ENCODE assay signal across 8 cellular contexts in the genomic region with DNA sequence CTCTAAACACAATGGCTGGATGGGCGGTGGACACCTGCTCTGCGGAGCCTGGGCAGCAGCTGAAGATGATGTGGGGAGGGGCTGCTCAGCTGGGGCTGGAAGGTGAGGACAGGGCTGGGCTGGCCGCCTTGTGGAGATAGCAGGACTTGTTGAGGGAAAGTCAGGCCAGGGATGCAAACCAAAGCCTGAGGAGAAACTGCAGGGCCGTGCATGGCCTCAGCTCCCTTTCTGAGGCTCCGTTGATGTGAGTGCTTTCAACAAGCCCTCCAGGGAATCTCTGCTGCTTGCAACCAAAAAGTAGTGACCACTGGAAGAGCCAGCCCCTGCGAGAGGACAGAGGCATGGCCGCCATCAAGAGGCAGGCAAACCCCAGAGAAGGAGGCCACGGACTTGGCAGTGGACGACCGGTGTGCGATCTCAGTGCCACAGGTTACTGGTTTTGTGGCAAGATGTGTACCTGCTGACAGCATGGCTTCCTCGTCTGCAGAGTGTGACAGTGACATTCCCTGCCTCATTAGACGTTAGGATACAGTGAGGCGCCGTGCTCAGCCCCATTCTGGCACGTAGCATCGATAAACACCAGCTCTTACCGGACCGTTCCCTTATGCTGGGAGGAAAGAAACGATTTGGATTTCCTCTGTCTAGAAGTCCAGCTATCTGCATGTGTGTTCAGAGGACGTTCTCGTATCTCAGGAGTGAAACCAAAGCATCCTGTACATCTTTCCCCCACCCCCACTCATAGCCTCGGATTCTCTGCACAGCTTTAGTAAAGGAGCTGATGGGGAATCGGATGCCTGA. TPM values are rescaled to one million over a fixed set of nuclear protein-coding genes. Genes with fewer than 3 reads are reported as not detected.
DNase-seq lines count a peak whose midpoint lies in the region; ATAC-seq and TF ChIP-seq lines count a peak whose summit lies in the region.

No MANE protein-coding gene starts in this region.

- H3K27ac ChIP-seq in SK-N-SH (ENCODE audit: low read depth in 2 of 2, low read length in 1 of 2) (no peak overlapping the region), stomach (peak overlapping the region in 4 of 5 donors; percentile 45 to 80 (median 74))

- POLR2A ChIA-PET in SK-N-SH (lab: Yijun Ruan, JAX) = interaction anchor here (1.0 to 1.2 kb wide), 2 partner anchors 17 to 37 kb away, joined by 3 to 4 read pairs; no protein-coding TSS in a partner anchor
- POLR2A ChIA-PET in activated CD8-positive, alpha-beta T cell treated with anti-CD3 and anti-CD28 coated beads, Interleukin-2, amount 10 ng/mL, durations not matched to agents 7 days and 5 days (lab: Charles Lee) = no interaction called here

- peak overlapping the region; percentile 67 for H3K4me3 Mint-ChIP-seq in activated CD8-positive, alpha-beta T cell treated with anti-CD3 and anti-CD28 coated beads, Interleukin-2, amount 10 ng/mL, durations not matched to agents 7 days and 5 days
- peak overlapping the region; percentile 77 to 86 (median 85) for H3K4me3 Mint-ChIP-seq in immature natural killer cell

- TF ChIP-seq CTCF in SK-N-SH (IDR thresholded peaks at IDR 0.05) (no peak), stomach (IDR thresholded peaks at IDR 0.05) (no peak)

- intact Hi-C loops in stomach (cut with DNase I; ENCODE audit: low total_unique reads) = no loop called here

- H2AFZ ChIP-seq in SK-N-SH (ENCODE audit: low read depth) = peak overlapping the region; percentile 67; the same call in 1 of the 2 replicates

- ATAC-seq in SK-N-SH treated with all-trans-retinoic acid at 6 μM for 48 hours (no peak), GM21528 (IDR thresholded peaks at IDR 0.05; ENCODE audit: low FRiP score, unreplicated experiment) (no peak), GM21529 (IDR thresholded peaks at IDR 0.05; ENCODE audit: unreplicated experiment) (no peak)
- no peak for ATAC-seq in activated CD8-positive, alpha-beta T cell treated with anti-CD3 and anti-CD28 coated beads, Interleukin-2, amount 10 ng/mL, durations not matched to agents 7 days and 5 days

- H3K4me1 ChIP-seq in SK-N-SH (ENCODE audit: control insufficient read depth in 1 of 2, insufficient read depth in 2 of 2, low read depth in 1 of 2, low read length in 1 of 2) (peaks cover 0 to 11% of the 10 kb centered on the region in 2 experiments; a peak in 1 of 4 replicates), stomach (peaks cover 6 to 27% (median 17%) of the 10 kb centered on the region in 4 donors)

- H3K36me3 Mint-ChIP-seq in activated CD8-positive, alpha-beta T cell treated with anti-CD3 and anti-CD28 coated beads, Interleukin-2, amount 10 ng/mL, durations not matched to agents 7 days and 5 days (ENCODE audit: low read depth) = peaks cover 2% of the 10 kb centered on the region
- no peaks in the 10 kb centered on the region for H3K36me3 Mint-ChIP-seq in immature natural killer cell

- H3K9ac ChIP-seq in SK-N-SH = no peak overlapping the region

- H4K20me1 ChIP-seq in SK-N-SH (ENCODE audit: insufficient read depth) = no peaks in the 10 kb centered on the region

- TF ChIP-seq EP300 in SK-N-SH (IDR thresholded peaks at IDR 0.05; ENCODE audit: borderline replicate concordance in 1 of 2, low read depth in 1 of 2, low read length in 1 of 2) = no peak
- no peak for TF ChIP-seq EP300 in stomach (IDR thresholded peaks at IDR 0.05)

- peaks cover 46% of the 10 kb centered on the region for H3K27me3 Mint-ChIP-seq in activated CD8-positive, alpha-beta T cell treated with anti-CD3 and anti-CD28 coated beads, Interleukin-2, amount 10 ng/mL, durations not matched to agents 7 days and 5 days (ENCODE audit: low read depth)
- H3K27me3 Mint-ChIP-seq in immature natural killer cell (ENCODE audit: low read depth in 3 of 3) = peaks cover 14 to 21% (median 15%) of the 10 kb centered on the region in 3 donors

- H3K4me3 ChIP-seq in SK-N-SH (ENCODE audit: low read depth in 2 of 2, low read length in 1 of 2) (peak overlapping the region; percentile 51 to 54; a peak in 3 of 4 replicates), stomach (peak overlapping the region; percentile 42 to 52 (median 46))

- H3K27ac Mint-ChIP-seq in activated CD8-positive, alpha-beta T cell treated with anti-CD3 and anti-CD28 coated beads, Interleukin-2, amount 10 ng/mL, durations not matched to agents 7 days and 5 days = no peak overlapping the region
- H3K27ac Mint-ChIP-seq in immature natural killer cell = no peak overlapping the region

- H3F3A ChIP-seq in SK-N-SH (replicated peaks; ENCODE audit: insufficient read depth) = no peaks in the 10 kb centered on the region

- H3K9me3 Mint-ChIP-seq in activated CD8-positive, alpha-beta T cell treated with anti-CD3 and anti-CD28 coated beads, Interleukin-2, amount 10 ng/mL, durations not matched to agents 7 days and 5 days (ENCODE audit: insufficient read depth) = no peaks in the 10 kb centered on the region
- peaks cover 0 to 1% (median 0%) of the 10 kb centered on the region in 6 donors for H3K9me3 Mint-ChIP-seq in immature natural killer cell

- H3K36me3 ChIP-seq in SK-N-SH (replicated peaks in 1 of 2; ENCODE audit: control insufficient read depth in 1 of 2, insufficient read depth in 2 of 2, low read length in 1 of 2) (no peaks in the 10 kb centered on the region), stomach (peaks cover 0 to 8% (median 5%) of the 10 kb centered on the region in 4 donors)

- H3K9me3 ChIP-seq in SK-N-SH = no peaks in the 10 kb centered on the region
- no peaks in the 10 kb centered on the region for H3K9me3 ChIP-seq in stomach

- H3K9me2 ChIP-seq in SK-N-SH = no peaks in the 10 kb centered on the region

- no peak for TF ChIP-seq POLR2A in stomach (IDR thresholded peaks at IDR 0.05)

- CTCF ChIA-PET in SK-N-SH (lab: Yijun Ruan, JAX) = interaction anchor here (0.6 to 4.6 kb wide), 52 partner anchors 12 to 832 kb away, joined by 3 to 80 read pairs (median 4); partner anchors contain the start of genes C6orf120, DYNLT2, ERMARD and PHF10
- CTCF ChIA-PET in activated CD8-positive, alpha-beta T cell treated with anti-CD3 and anti-CD28 coated beads, Interleukin-2, amount 10 ng/mL, durations not matched to agents 7 days and 5 days (lab: Charles Lee) = interaction anchor here (0.7 to 4.5 kb wide), 43 partner anchors 9 to 795 kb away, joined by 3 to 98 read pairs (median 4); partner anchors contain the start of genes DYNLT2, ERMARD and PDCD2

- peaks cover 14% of the 10 kb centered on the region for H3K4me1 Mint-ChIP-seq in activated CD8-positive, alpha-beta T cell treated with anti-CD3 and anti-CD28 coated beads, Interleukin-2, amount 10 ng/mL, durations not matched to agents 7 days and 5 days (ENCODE audit: low read depth)
- peaks cover 14 to 21% of the 10 kb centered on the region in 2 donors for H3K4me1 Mint-ChIP-seq in immature natural killer cell

- WGBS in SK-N-SH (ENCODE audit: low lambda C conversion rate) = 91% methylated on average over 15 of the region's 24 CpGs
- WGBS in stomach, 5 donors = 51 to 64% (median 62%) methylated on average over 20 to 24 of the region's 24 CpGs

- H3K79me2 ChIP-seq in SK-N-SH (ENCODE audit: insufficient read depth) = no peaks in the 10 kb centered on the region

- H3K4me2 ChIP-seq in SK-N-SH = peak overlapping the region; percentile 82

- DNase-seq in SK-N-SH = no peak
- no peak for DNase-seq in activated CD8-positive, alpha-beta T cell treated with anti-CD3 and anti-CD28 coated beads, Interleukin-2, amount 10 ng/mL, durations not matched to agents 7 days and 5 days
- DNase-seq in immature natural killer cell = no peak
- DNase-seq in stomach = no peak
- no peak for DNase-seq in anterior cingulate cortex (lab: John Stamatoyannopoulos, UW)

- no peaks in the 10 kb centered on the region for H3K27me3 ChIP-seq in SK-N-SH (ENCODE audit: insufficient read depth)
- H3K27me3 ChIP-seq in stomach = no peaks in the 10 kb centered on the region

- no peak for TF ChIP-seq RAD21 in SK-N-SH (IDR thresholded peaks at IDR 0.05; ENCODE audit: low read length)

TF ChIP-seq in SK-N-SH, 30 proteins besides CTCF, POLR2A, EP300 and RAD21 (continues in another document):
- no peak for TF ChIP-seq POLR2AphosphoS5 (IDR thresholded peaks at IDR 0.05; ENCODE audit: low read depth, low read length)
- no peak for TF ChIP-seq TCF12 (IDR thresholded peaks at IDR 0.05)
- TF ChIP-seq FOSL2 (IDR thresholded peaks at IDR 0.05; ENCODE audit: borderline replicate concordance, low read depth) = no peak
- TF ChIP-seq MEF2A (IDR thresholded peaks at IDR 0.05; ENCODE audit: borderline replicate concordance, low read depth) = no peak
- TF ChIP-seq RCOR1 (IDR thresholded peaks at IDR 0.05; ENCODE audit: low read length) = no peak
- no peak for TF ChIP-seq ELF1 (IDR thresholded peaks at IDR 0.05)
- TF ChIP-seq GATA2 (CRISPR knock-in tag; IDR thresholded peaks at IDR 0.05) = no peak
- no peak for TF ChIP-seq TEAD4 (IDR thresholded peaks at IDR 0.05; ENCODE audit: borderline replicate concordance, insufficient read depth)

TF ChIP-seq in SK-N-SH treated with all-trans-retinoic acid at 6 μM for 48 hours, 23 proteins besides CTCF, POLR2A, EP300 and RAD21:
- TF ChIP-seq TOX (CRISPR knock-in tag; IDR thresholded peaks at IDR 0.05; ENCODE audit: borderline replicate concordance) = no peak
- TF ChIP-seq SNAI2 (CRISPR knock-in tag; IDR thresholded peaks at IDR 0.05) = no peak
TF ChIP-seq in SK-N-SH treated with all-trans-retinoic acid at 6 μM for 48 hours: peak in this region for 0.

RNA-seq across cellular contexts. Expression of gene ERMARD, which starts 37.9 kb away (rescaled TPM):
- 43.2 and 51.3 TPM in 2 replicates for polyA plus RNA-seq in SK-N-SH (2012; rRNA removed)
- polyA plus RNA-seq in SK-N-SH (2012; cell fraction: cytosol; rRNA removed) = 19.0 and 23.5 TPM in 2 replicates
- 241 and 346 TPM in 2 replicates for polyA plus RNA-seq in SK-N-SH (2012; cell fraction: nucleus; rRNA removed)
- total RNA-seq in activated CD8-positive, alpha-beta T cell treated with anti-CD3 and anti-CD28 coated beads, Interleukin-2, amount 10 ng/mL, durations not matched to agents 7 days and 5 days = 10 to 100 TPM; 28.7 to 33.0 TPM
- 10 to 100 TPM in 1 of 3 donors, 1 to 10 TPM in 2; 4.2 to 11.6 (median 10.0) TPM for polyA plus RNA-seq in immature natural killer cell
- 10 to 100 TPM in 3 of 5 donors, 1 to 10 TPM in 2; 4.1 to 84.5 (median 13.8) TPM for total RNA-seq in stomach
- 10 to 100 TPM; 19.8 to 41.9 (median 21.8) TPM for polyA plus RNA-seq in stomach

RNA-seq across cellular contexts. Expression of gene DYNLT2, which starts 38.0 kb away (rescaled TPM):
- polyA plus RNA-seq in SK-N-SH (2012; rRNA removed) = 0.81 and 1.3 TPM in 2 replicates
- 0.52 and 0.53 TPM in 2 replicates for polyA plus RNA-seq in SK-N-SH (2012; cell fraction: cytosol; rRNA removed)
- 3.5 and 3.8 TPM in 2 replicates for polyA plus RNA-seq in SK-N-SH (2012; cell fraction: nucleus; rRNA removed)
- 1 to 10 TPM; 2.1 to 2.6 TPM for total RNA-seq in activated CD8-positive, alpha-beta T cell treated with anti-CD3 and anti-CD28 coated beads, Interleukin-2, amount 10 ng/mL, durations not matched to agents 7 days and 5 days
- under 1 TPM; 0.21 to 0.68 (median 0.40) TPM for polyA plus RNA-seq in immature natural killer cell
- 1 to 10 TPM in 3 of 5 donors, not detected in 2; 1.6 to 5.3 (median 2.0) TPM for total RNA-seq in stomach
- polyA plus RNA-seq in stomach = 1 to 10 TPM in 1 of 3 donors, under 1 TPM in 2; 0.46 to 3.2 (median 1.00) TPM

Comparison
In these comparisons a context has a peak if more than half of its experiments do, and no peak if none do; other contexts are left out.
1. H3K27ac ChIP-seq: peak in stomach (4 of 5); none in SK-N-SH (0 of 2).